ENCODE assay signal across 9 cellular contexts in the genomic region with DNA sequence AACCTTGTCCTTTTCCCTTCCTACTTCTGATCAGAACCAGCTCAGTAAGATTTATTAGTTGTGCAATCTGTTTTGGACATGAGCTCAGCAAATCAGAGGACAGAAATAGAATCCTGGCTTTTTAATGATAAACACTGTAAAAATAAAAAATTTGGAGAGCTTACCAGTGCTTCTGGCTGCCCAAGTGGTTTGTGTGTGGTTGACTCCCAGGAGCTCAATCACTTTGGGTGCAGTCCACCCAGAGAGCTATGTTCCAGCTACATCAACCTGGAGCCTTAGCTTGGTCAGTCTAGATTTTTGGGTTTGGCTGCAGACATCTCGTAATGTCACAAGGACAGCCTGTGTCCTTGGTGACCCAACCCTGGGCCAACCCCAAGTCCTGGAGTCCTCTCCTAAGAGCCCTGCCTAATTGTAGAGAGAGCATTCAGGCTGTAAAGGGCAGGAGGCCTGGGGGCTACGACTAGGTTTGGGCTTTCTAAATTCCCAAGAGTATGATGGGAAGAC. TPM values are rescaled to one million over a fixed set of nuclear protein-coding genes. Genes with fewer than 3 reads are reported as not detected.
DNase-seq lines count a peak whose midpoint lies in the region; ATAC-seq and TF ChIP-seq lines count a peak whose summit lies in the region.
"Had no signal": no experiment of that assay in that cellular context is flagged by ENCODE, and none has a peak within 500 bp of the region (broad histone marks: within the 10 kb centered on the region; RNA-seq: fewer than 3 reads in every experiment).

No MANE protein-coding gene starts in this region.

- no peaks in the 10 kb centered on the region for H3K36me3 ChIP-seq in brain microvascular endothelial cell (replicated peaks)
- H3K36me3 ChIP-seq in right lobe of liver, result no peaks in the 10 kb centered on the region
- no peaks in the 10 kb centered on the region for H3K36me3 ChIP-seq in thyroid gland

- H3K4me1 Mint-ChIP-seq in activated CD4-positive, alpha-beta T cell treated with anti-CD3 and anti-CD28 coated beads for 36 hours, result peaks cover 100% of the 10 kb centered on the region

- H3K4me1 ChIP-seq in right lobe of liver (peaks cover 0 to 8% (median 0%) of the 10 kb centered on the region in 4 donors), thyroid gland (peaks cover 31 to 67% of the 10 kb centered on the region in 2 donors)

- intact Hi-C loops in activated CD4-positive, alpha-beta T cell treated with anti-CD3 and anti-CD28 coated beads for 36 hours (cut with DNase I, micrococcal nuclease), result loop anchor here (2.0 to 5.0 kb wide), 2 partner anchors 70 to 137 kb away; no protein-coding TSS in a partner anchor
- intact Hi-C loops in right lobe of liver (cut with DNase I), result no loop called here
- intact Hi-C loops in thyroid gland (cut with DNase I), result no loop called here

- CTCF ChIA-PET in activated CD4-positive, alpha-beta T cell treated with anti-CD3 and anti-CD28 coated beads for 36 hours (lab: Charles Lee), result interaction anchor here (0.7 to 8.6 kb wide), 9 partner anchors 10 to 241 kb away, joined by 3 to 56 read pairs (median 6); partner anchors contain the start of gene CD44

- POLR2A ChIA-PET in activated CD4-positive, alpha-beta T cell treated with anti-CD3 and anti-CD28 coated beads for 36 hours (lab: Charles Lee), result interaction anchor here (0.5 to 3.1 kb wide), 7 partner anchors 11 to 167 kb away, joined by 3 to 49 read pairs (median 29); partner anchors contain the start of gene CD44

- no CpG with 5 or more reads among the region's 2 CpGs for WGBS in right lobe of liver (ENCODE audit: insufficient coverage, low coverage, low lambda C conversion rate, missing lambda C conversion rate)
- WGBS in thyroid gland, 2 donors, result 57 to 61% methylated on average over 2 of the region's 2 CpGs

- H3K27me3 Mint-ChIP-seq in activated CD4-positive, alpha-beta T cell treated with anti-CD3 and anti-CD28 coated beads for 36 hours, result no peaks in the 10 kb centered on the region

- H3K36me3 Mint-ChIP-seq in activated CD4-positive, alpha-beta T cell treated with anti-CD3 and anti-CD28 coated beads for 36 hours (ENCODE audit: low read depth), result peaks cover 61% of the 10 kb centered on the region

- in situ Hi-C loops in brain microvascular endothelial cell (cut with HindIII; ENCODE audit: low pct_ligation_motif_present, low sequenced_read_pairs), result no loop called here

- H3K9me3 Mint-ChIP-seq in activated CD4-positive, alpha-beta T cell treated with anti-CD3 and anti-CD28 coated beads for 36 hours (ENCODE audit: low read depth), result no peaks in the 10 kb centered on the region

- H3K27ac ChIP-seq in brain microvascular endothelial cell (peak overlapping the region; percentile 88), right lobe of liver (peak overlapping the region in 2 of 3 donors; percentile 36 to 43), thyroid gland (peak overlapping the region; percentile 55 to 78 (median 78))

- H3K27me3 ChIP-seq in brain microvascular endothelial cell (replicated peaks) (no peaks in the 10 kb centered on the region), right lobe of liver (no peaks in the 10 kb centered on the region), thyroid gland (no peaks in the 10 kb centered on the region)

- no peaks in the 10 kb centered on the region for H3K9me3 ChIP-seq in right lobe of liver
- H3K9me3 ChIP-seq in thyroid gland, result no peaks in the 10 kb centered on the region

- no peak overlapping the region for H3K4me3 ChIP-seq in brain microvascular endothelial cell (ENCODE audit: low read depth, low read length)
- H3K4me3 ChIP-seq in right lobe of liver, result no peak overlapping the region
- no peak overlapping the region for H3K4me3 ChIP-seq in thyroid gland (replicated peaks in 1 of 3)

- ATAC-seq in activated CD4-positive, alpha-beta T cell treated with anti-CD3 and anti-CD28 coated beads for 36 hours, result no peak
- ATAC-seq in right lobe of liver, result peak in 2 of 4 donors; percentile 28 to 40
- no peak for ATAC-seq in GM18511 (IDR thresholded peaks at IDR 0.05; ENCODE audit: unreplicated experiment)

- no peak overlapping the region for H3K4me3 Mint-ChIP-seq in activated CD4-positive, alpha-beta T cell treated with anti-CD3 and anti-CD28 coated beads for 36 hours

- TF ChIP-seq POLR2A in right lobe of liver (IDR thresholded peaks at IDR 0.05) (no peak), thyroid gland (IDR thresholded peaks at IDR 0.05) (no peak)

- no peak for DNase-seq in activated CD4-positive, alpha-beta T cell treated with anti-CD3 and anti-CD28 coated beads for 36 hours
- no peak for DNase-seq in activated CD4-positive, alpha-beta T cell treated with anti-CD3 and anti-CD28 coated beads, Interleukin-2, amount 50 U/mL, for 48 hours
- no peak for DNase-seq in brain microvascular endothelial cell
- no peak for DNase-seq in right lobe of liver
- peak; percentile 28 to 36 for DNase-seq in thyroid gland
- DNase-seq in D341Med (ENCODE audit: low spot score), result no peak
- no peak for DNase-seq in NCI-H2196 (lab: John Stamatoyannopoulos, UW; ENCODE audit: unreplicated experiment)
- DNase-seq: NCI-H69 had no signal

- TF ChIP-seq CTCF in brain microvascular endothelial cell (IDR thresholded peaks at IDR 0.05; ENCODE audit: low read depth, low read length, missing control alignments), result no peak
- no peak for TF ChIP-seq CTCF in right lobe of liver (IDR thresholded peaks at IDR 0.05)
- no peak for TF ChIP-seq CTCF in thyroid gland (IDR thresholded peaks at IDR 0.05)

- H3K27ac Mint-ChIP-seq in activated CD4-positive, alpha-beta T cell treated with anti-CD3 and anti-CD28 coated beads for 36 hours, result peak overlapping the region; percentile 98

RNA-seq across cellular contexts. Expression of gene CD44, which starts 28.5 kb away (rescaled TPM):
- 100 to 1,000 TPM; 357 to 435 TPM for total RNA-seq in activated CD4-positive, alpha-beta T cell treated with anti-CD3 and anti-CD28 coated beads for 36 hours
- total RNA-seq in right lobe of liver (10 to 100 TPM; 12.2 to 64.1 (median 22.9) TPM), thyroid gland (100 to 1,000 TPM; 164 to 302 (median 189) TPM)

Comparison
In these comparisons a context has a peak if more than half of its experiments do, and no peak if none do; other contexts are left out.
1. DNase-seq: peak in thyroid gland (2 of 2); none in activated CD4-positive, alpha-beta T cell treated with anti-CD3 and anti-CD28 coated beads for 36 hours (single experiment), activated CD4-positive, alpha-beta T cell treated with anti-CD3 and anti-CD28 coated beads, Interleukin-2, amount 50 U/mL, for 48 hours (0 of 2), brain microvascular endothelial cell (single experiment), right lobe of liver (0 of 3), D341Med (single experiment) and NCI-H2196 (single experiment).
2. intact Hi-C loops: an anchor here in activated CD4-positive, alpha-beta T cell treated with anti-CD3 and anti-CD28 coated beads for 36 hours (2.0 to 5.0 kb wide); none called in right lobe of liver and thyroid gland.
3. Peak in every context shown above with its lines, with median percentiles within 50 percentile points of each other: H3K27ac ChIP-seq.